ENCODE assay signal across 17 cellular contexts in genomic region chr15:100704281-100705055, GRCh38.
DNase-seq lines count a peak whose midpoint lies in the region; ATAC-seq and TF ChIP-seq lines count a peak whose summit lies in the region.
"Had no signal": no experiment of that assay in that cellular context is flagged by ENCODE, and none has a peak within 500 bp of the region (broad histone marks: within the 10 kb centered on the region; RNA-seq: fewer than 3 reads in every experiment).

No MANE protein-coding gene starts in this region.

- H3K36me3 ChIP-seq in IMR-90 (ENCODE audit: control insufficient read depth, insufficient read depth, low read length) (no peaks in the 10 kb centered on the region), breast epithelium (no peaks in the 10 kb centered on the region), SJCRH30 (no peaks in the 10 kb centered on the region)
- H3K36me3 ChIP-seq: BLaER1 treated with 17β-estradiol and CSF1 and Interleukin-3, amounts not matched to agents 10 nM and 100 nM; heart left ventricle; tibial nerve had no signal

- ATAC-seq in IMR-90 (ENCODE audit: low read depth): peak; percentile 73
- no peak for ATAC-seq in stimulated activated naive CD8-positive, alpha-beta T cell treated with anti-CD3 and anti-CD28 coated beads, Interleukin-15, Interleukin-2, amounts not matched to agents 100 U/mL and 50 U/mL, for 24 hours
- ATAC-seq: heart left ventricle, left lobe of liver, psoas muscle had no signal

- 56% methylated on average over 4 of the region's 7 CpGs; no CpG with 5 or more reads in 1 of the 2 experiments for WGBS in IMR-90 (ENCODE audit: extremely low coverage in 2 of 2, insufficient read length in 1 of 2), 2 experiments

- H2AFZ ChIP-seq in IMR-90 (replicated peaks; ENCODE audit: low read length, poor library complexity): peak overlapping the region; percentile 71

- H3K4me1 ChIP-seq in IMR-90 (ENCODE audit: control insufficient read depth, insufficient read depth, low read length): peaks cover 16% of the 10 kb centered on the region
- no peaks in the 10 kb centered on the region for H3K4me1 ChIP-seq in breast epithelium
- H3K4me1 ChIP-seq in SJCRH30: peaks cover 27% of the 10 kb centered on the region
- H3K4me1 ChIP-seq: BLaER1 treated with 17β-estradiol and CSF1 and Interleukin-3, amounts not matched to agents 10 nM and 100 nM; heart left ventricle; psoas muscle; tibial nerve had no signal

- H3K18ac ChIP-seq in IMR-90 (ENCODE audit: low read depth, low read length): no peak overlapping the region; the same call in 1 of the 2 replicates

- H3K79me1 ChIP-seq in IMR-90 (ENCODE audit: low read depth in 1 of 2, low read length in 2 of 2): no peaks in the 10 kb centered on the region

- H4K20me1 ChIP-seq in IMR-90 (ENCODE audit: insufficient read depth, low read length): no peaks in the 10 kb centered on the region
- H4K20me1 ChIP-seq: BLaER1 treated with 17β-estradiol and CSF1 and Interleukin-3, amounts not matched to agents 10 nM and 100 nM had no signal

- in situ Hi-C loops in IMR-90 (cut with MboI; ENCODE audit: low sequenced_read_pairs): loop anchor here (25.0 kb wide), 1 partner anchor 558 kb away; the partner anchor contains the start of gene CHSY1

- H3K27me3 ChIP-seq in IMR-90 (ENCODE audit: control insufficient read depth, insufficient read depth, low read length) (no peaks in the 10 kb centered on the region), breast epithelium (no peaks in the 10 kb centered on the region), SJCRH30 (no peaks in the 10 kb centered on the region)
- H3K27me3 ChIP-seq: BLaER1 treated with 17β-estradiol and CSF1 and Interleukin-3, amounts not matched to agents 10 nM and 100 nM; tibial nerve had no signal

- peak; percentile 79 for DNase-seq in AG20443 (ENCODE audit: low spot score)
- DNase-seq in IMR-90: peak; percentile 92
- DNase-seq in breast epithelium (ENCODE audit: low spot score in 2 of 2): peak; percentile 6 to 19
- peak; percentile 68 for DNase-seq in iris pigment epithelial cell (ENCODE audit: low read depth)
- DNase-seq in stimulated activated naive CD8-positive, alpha-beta T cell treated with anti-CD3 and anti-CD28 coated beads, Interleukin-15, Interleukin-2, amounts not matched to agents 100 U/mL and 50 U/mL, for 24 hours: no peak
- DNase-seq in SJCRH30: no peak
- DNase-seq in activated T-cell treated with anti-CD3 and anti-CD28 coated beads, Interleukin-2, amount 50 U/mL, for 48 hours: no peak
- DNase-seq in cortex of kidney (lab: John Stamatoyannopoulos, UW): no peak
- DNase-seq: activated CD4-positive, alpha-beta T cell treated with anti-CD3 and anti-CD28 coated beads, Interleukin-2, amount 50 U/mL, for 4 hours; heart left ventricle; naive B cell; NCI-H1694; NCI-H524; psoas muscle had no signal

- dilution Hi-C loops in IMR-90 (cut with HindIII; ENCODE audit: low sequenced_read_pairs, unreplicated experiment): no loop called here

- peak overlapping the region in 1 of 2 experiments; percentile 48; a peak in 2 of 4 replicates for H4K8ac ChIP-seq in IMR-90 (ENCODE audit: low read depth in 2 of 2, low read length in 2 of 2)

- peak overlapping the region; percentile 47 for H4K91ac ChIP-seq in IMR-90 (ENCODE audit: insufficient read depth, low read depth, low read length)

- POLR2A ChIA-PET in IMR-90 (lab: Charles Lee; ENCODE audit: unreplicated experiment): no interaction called here

- no peak overlapping the region for H3K4me3 ChIP-seq in IMR-90 (ENCODE audit: insufficient read depth, low read depth, low read length)
- no peak overlapping the region for H3K4me3 ChIP-seq in breast epithelium
- H3K4me3 ChIP-seq in SJCRH30: no peak overlapping the region
- H3K4me3 ChIP-seq: BLaER1 treated with 17β-estradiol and CSF1 and Interleukin-3, amounts not matched to agents 10 nM and 100 nM; heart left ventricle; psoas muscle; tibial nerve had no signal

- no peaks in the 10 kb centered on the region for H3K9me3 ChIP-seq in IMR-90 (ENCODE audit: control insufficient read depth, insufficient read depth, low read length)
- no peaks in the 10 kb centered on the region for H3K9me3 ChIP-seq in breast epithelium
- peaks cover 3% of the 10 kb centered on the region; the same call in 1 of the 2 replicates for H3K9me3 ChIP-seq in SJCRH30 (replicated peaks)
- H3K9me3 ChIP-seq: heart left ventricle, psoas muscle had no signal

- no peak for TF ChIP-seq RAD21 in IMR-90 (IDR thresholded peaks at IDR 0.05; ENCODE audit: low read length)

- H3K27ac ChIP-seq in IMR-90 (ENCODE audit: insufficient read depth, low read length) (no peak overlapping the region; the same call in 1 of the 2 replicates), breast epithelium (no peak overlapping the region), SJCRH30 (no peak overlapping the region)
- H3K27ac ChIP-seq: BLaER1 treated with 17β-estradiol and CSF1 and Interleukin-3, amounts not matched to agents 10 nM and 100 nM; heart left ventricle; psoas muscle; tibial nerve had no signal

- H3K23ac ChIP-seq in IMR-90 (ENCODE audit: low read depth, low read length): no peak overlapping the region

- peak overlapping the region; percentile 87; the same call in 2 of the 3 replicates for H2BK15ac ChIP-seq in IMR-90 (ENCODE audit: low read depth, low read length)

- no peak for TF ChIP-seq CTCF in IMR-90 (conservative IDR thresholded peaks at IDR 0.05; ENCODE audit: low read depth, low read length)
- no peak for TF ChIP-seq CTCF in breast epithelium (IDR thresholded peaks at IDR 0.05)

- H3K56ac ChIP-seq in IMR-90 (ENCODE audit: extremely low read depth, insufficient read depth, low read length): no peak overlapping the region

- peak overlapping the region; percentile 90; the same call in 1 of the 2 replicates for H2BK120ac ChIP-seq in IMR-90 (ENCODE audit: low read depth, low read length)

- no peak overlapping the region for H3K4me2 ChIP-seq in IMR-90 (ENCODE audit: low read depth, low read length)
- H3K4me2 ChIP-seq: BLaER1 treated with 17β-estradiol and CSF1 and Interleukin-3, amounts not matched to agents 10 nM and 100 nM had no signal

- H3K14ac ChIP-seq in IMR-90 (replicated peaks; ENCODE audit: low read depth, low read length): peak overlapping the region; percentile 20; the same call in 1 of the 2 replicates

- peak overlapping the region; percentile 69; the same call in 1 of the 2 replicates for H2BK20ac ChIP-seq in IMR-90 (ENCODE audit: low read depth, low read length)

- CTCF ChIA-PET in IMR-90 (lab: Yijun Ruan, JAX): no interaction called here

- no peak overlapping the region for H4K5ac ChIP-seq in IMR-90 (ENCODE audit: low read depth, low read length)

- H3K9me1 ChIP-seq in IMR-90 (ENCODE audit: insufficient read depth, low read length): peaks cover 8% of the 10 kb centered on the region

- H3K9ac ChIP-seq in IMR-90 (ENCODE audit: low read depth, low read length): no peak overlapping the region
- H3K9ac ChIP-seq: BLaER1 treated with 17β-estradiol and CSF1 and Interleukin-3, amounts not matched to agents 10 nM and 100 nM had no signal

- peak overlapping the region; percentile 38 for H2AK9ac ChIP-seq in IMR-90 (replicated peaks; ENCODE audit: low read depth, low read length, poor library complexity)

- peak overlapping the region; percentile 80 for H3K4ac ChIP-seq in IMR-90 (ENCODE audit: low read depth, low read length)

- peak overlapping the region; percentile 86; the same call in 1 of the 2 replicates for H2AK5ac ChIP-seq in IMR-90 (ENCODE audit: low read depth, low read length)

- TF ChIP-seq POLR2A in IMR-90 (IDR thresholded peaks at IDR 0.05; ENCODE audit: low read depth, low read length) (no peak), breast epithelium (IDR thresholded peaks at IDR 0.05) (no peak)

- intact Hi-C loops in IMR-90 (cut with micrococcal nuclease): no loop called here
- intact Hi-C loops in breast epithelium (cut with DNase I; ENCODE audit: low total_unique reads): no loop called here

- H2BK5ac ChIP-seq in IMR-90 (ENCODE audit: low read depth, low read length, poor library complexity, severe bottlenecking): peak overlapping the region; percentile 31

- BruUV-seq in IMR-90 (replicated peaks; lab: Mats Ljungman, UMichigan): no TSS peak

TF ChIP-seq in IMR-90, 13 proteins besides CTCF, POLR2A, EP300 and RAD21:
- TF ChIP-seq RCOR1 (IDR thresholded peaks at IDR 0.05; ENCODE audit: insufficient replicate concordance, low read length) (no peak), MAZ (IDR thresholded peaks at IDR 0.05; ENCODE audit: borderline replicate concordance, low read depth, low read length) (no peak), SMC3 (IDR thresholded peaks at IDR 0.05; ENCODE audit: low read depth, low read length) (no peak), FOS (IDR thresholded peaks at IDR 0.05; ENCODE audit: low read depth, low read length) (peak; percentile 37; the same call in 1 of the 2 replicates), NFE2L2 (IDR thresholded peaks at IDR 0.05; ENCODE audit: low read depth, low read length) (0 out of 2 replicates have a peak, but pooled peaks have one; percentile 21)

Comparison
In these comparisons a context has a peak if more than half of its experiments do, and no peak if none do; other contexts are left out.
1. DNase-seq: peak in AG20443 (single experiment), IMR-90 (single experiment), breast epithelium (2 of 2) and iris pigment epithelial cell (single experiment); none in stimulated activated naive CD8-positive, alpha-beta T cell treated with anti-CD3 and anti-CD28 coated beads, Interleukin-15, Interleukin-2, amounts not matched to agents 100 U/mL and 50 U/mL, for 24 hours (single experiment), SJCRH30 (0 of 2), activated T-cell treated with anti-CD3 and anti-CD28 coated beads, Interleukin-2, amount 50 U/mL, for 48 hours (0 of 2) and cortex of kidney (single experiment).